Comparison of ENCODE assay signal across 8 cellular contexts in the genomic region with DNA sequence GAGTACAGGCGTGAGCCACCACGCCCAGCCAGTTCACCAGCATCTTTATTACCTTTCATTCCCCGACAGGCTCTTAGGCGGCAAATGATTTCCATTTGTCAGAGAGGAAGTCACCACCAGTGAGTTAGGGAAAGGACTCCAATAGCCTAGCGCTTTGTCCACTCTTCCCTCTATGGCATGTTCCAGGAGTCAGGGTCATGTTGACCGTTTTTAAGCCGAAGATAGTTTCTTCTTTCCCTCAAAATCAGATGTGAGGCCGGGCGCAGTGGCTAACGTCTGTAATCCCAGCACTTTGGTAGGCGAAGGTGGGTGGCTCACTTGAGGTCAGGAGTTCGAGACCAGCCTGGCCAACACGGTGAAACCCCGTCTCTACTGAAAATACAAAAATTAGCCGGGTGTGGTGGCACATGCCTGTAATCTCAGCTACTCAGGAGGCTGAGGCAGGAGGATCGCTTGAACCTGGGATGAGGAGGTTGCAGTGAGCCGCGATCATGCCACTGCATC. TPM values are rescaled to one million over a fixed set of nuclear protein-coding genes. Genes with fewer than 3 reads are reported as not detected.
DNase-seq lines count a peak whose midpoint lies in the region; ATAC-seq, FAIRE-seq and TF ChIP-seq lines count a peak whose summit lies in the region.
"Not testable (repeated sequence)": the region's sequence is repeated elsewhere in the genome, so short reads cannot be mapped to it uniquely, and the experiment has no call there.

No MANE protein-coding gene starts in this region.

- not testable (repeated sequence) for H3K9me1 ChIP-seq in endothelial cell of umbilical vein (replicated peaks; ENCODE audit: control insufficient read depth, extremely low read depth, insufficient read depth, low read length)

- H3K9ac ChIP-seq in Karpas-422 (ENCODE audit: low read length), result peak overlapping the region; percentile 91; the same call in 1 of the 2 replicates
- not testable (repeated sequence) for H3K9ac ChIP-seq in endothelial cell of umbilical vein (replicated peaks; ENCODE audit: extremely low read depth, insufficient read depth, low read length); subcutaneous abdominal adipose tissue (ENCODE audit: low read length in 5 of 5)

- not testable (repeated sequence) for H3K27ac ChIP-seq in CD4-positive, CD25-positive, alpha-beta regulatory T cell (ENCODE audit: insufficient read depth, low read length, poor library complexity, severe bottlenecking); Karpas-422 (ENCODE audit: low read length)
- H3K27ac ChIP-seq in VCaP, result peak overlapping the region; percentile 99
- H3K27ac ChIP-seq in adipose tissue (ENCODE audit: low read depth, low read length), result peak overlapping the region; percentile 63
- H3K27ac ChIP-seq in endothelial cell of umbilical vein (ENCODE audit: insufficient read depth, low read depth, low read length), result peak overlapping the region; percentile 94
- H3K27ac ChIP-seq in layer of hippocampus (ENCODE audit: low read depth, low read length), result peak overlapping the region; percentile 50
- peak overlapping the region; percentile 9 for H3K27ac ChIP-seq in neutrophil
- H3K27ac ChIP-seq in subcutaneous abdominal adipose tissue (ENCODE audit: low read depth, low read length), result peak overlapping the region; percentile 92

- not testable (repeated sequence) for H2AFZ ChIP-seq in Karpas-422 (ENCODE audit: low read length)
- peak overlapping the region; percentile 0 for H2AFZ ChIP-seq in endothelial cell of umbilical vein (ENCODE audit: low read depth, low read length)

- not testable (repeated sequence) for DNase-seq in CD4-positive, CD25-positive, alpha-beta regulatory T cell; Karpas-422; endothelial cell of umbilical vein (ENCODE audit: low read depth, low spot score)

- H3K4me1 ChIP-seq in CD4-positive, CD25-positive, alpha-beta regulatory T cell (ENCODE audit: control insufficient read depth, insufficient read depth, low read length, poor library complexity, severe bottlenecking), result peaks cover 40% of the 10 kb centered on the region
- peaks cover 37% of the 10 kb centered on the region for H3K4me1 ChIP-seq in Karpas-422 (ENCODE audit: low read length)
- H3K4me1 ChIP-seq in endothelial cell of umbilical vein (ENCODE audit: control insufficient read depth, extremely low read depth, insufficient read depth, low read length), result peaks cover 25% of the 10 kb centered on the region
- H3K4me1 ChIP-seq in neutrophil (ENCODE audit: control insufficient read depth in 1 of 2, insufficient read depth in 1 of 2, low read depth in 1 of 2, low read length in 1 of 2), result peaks cover 51 to 53% of the 10 kb centered on the region in 2 experiments
- peaks cover 13 to 46% (median 42%) of the 10 kb centered on the region in 5 donors for H3K4me1 ChIP-seq in subcutaneous abdominal adipose tissue (ENCODE audit: control insufficient read depth in 5 of 5, insufficient read depth in 5 of 5, low read length in 5 of 5)

- not testable (repeated sequence) for H3K9me2 ChIP-seq in Karpas-422 (replicated peaks; ENCODE audit: insufficient read depth, low read length)

- not testable (repeated sequence) for TF ChIP-seq CTCF in VCaP (conservative IDR thresholded peaks at IDR 0.05); endothelial cell of umbilical vein (IDR thresholded peaks at IDR 0.05; ENCODE audit: extremely low read depth in 1 of 2, insufficient read depth in 1 of 2, low read depth in 1 of 2, low read length in 2 of 2); neutrophil (IDR thresholded peaks at IDR 0.05)

- not testable (repeated sequence) for H3K9me3 ChIP-seq in CD4-positive, CD25-positive, alpha-beta regulatory T cell (ENCODE audit: control insufficient read depth in 2 of 2, low read length in 2 of 2); Karpas-422 (ENCODE audit: low read length); endothelial cell of umbilical vein (replicated peaks; ENCODE audit: control insufficient read depth, insufficient read depth, low read length); neutrophil; subcutaneous abdominal adipose tissue (ENCODE audit: control insufficient read depth in 5 of 5, low read length in 5 of 5)

- not testable (repeated sequence) for FAIRE-seq in endothelial cell of umbilical vein (lab: Jason Lieb, UNC)

- peaks cover 12 to 63% (median 35%) of the 10 kb centered on the region in 4 donors for H3K4me1 Mint-ChIP-seq in CD4-positive, CD25-positive, alpha-beta regulatory T cell

- not testable (repeated sequence) for BruUV-seq in endothelial cell of umbilical vein (replicated peaks; lab: Mats Ljungman, UMichigan)

- POLR2A ChIA-PET in endothelial cell of umbilical vein (lab: Charles Lee), result not testable (repeated sequence)

- H3K9me3 Mint-ChIP-seq in CD4-positive, CD25-positive, alpha-beta regulatory T cell, result not testable (repeated sequence)

- H3K4me2 ChIP-seq in Karpas-422 (ENCODE audit: low read depth, low read length, poor library complexity, severe bottlenecking) (peak overlapping the region; percentile 99), endothelial cell of umbilical vein (ENCODE audit: insufficient read depth, low read length) (peak overlapping the region; percentile 46)

- peak overlapping the region; percentile 96 to 99 (median 98) for H3K4me3 Mint-ChIP-seq in CD4-positive, CD25-positive, alpha-beta regulatory T cell

- peak overlapping the region; percentile 96 for H3K4me3 ChIP-seq in CD4-positive, CD25-positive, alpha-beta regulatory T cell (ENCODE audit: low read depth, low read length)
- peak overlapping the region; percentile 92 for H3K4me3 ChIP-seq in Karpas-422 (ENCODE audit: low read length)
- H3K4me3 ChIP-seq in endothelial cell of umbilical vein (replicated peaks in 1 of 3; ENCODE audit: insufficient read depth in 1 of 3, low read depth in 1 of 3, low read length in 3 of 3); neutrophil (ENCODE audit: low read depth in 1 of 2, low read length in 1 of 2): not testable (repeated sequence)
- peak overlapping the region in 3 of 5 donors; percentile 31 to 90 (median 86) for H3K4me3 ChIP-seq in subcutaneous abdominal adipose tissue (ENCODE audit: low read depth in 1 of 5, low read length in 5 of 5)

- peak overlapping the region; percentile 48 to 98 (median 87) for H3K27ac Mint-ChIP-seq in CD4-positive, CD25-positive, alpha-beta regulatory T cell

- not testable (repeated sequence) for H3K27me3 Mint-ChIP-seq in CD4-positive, CD25-positive, alpha-beta regulatory T cell

- not testable (repeated sequence) for H3K36me3 ChIP-seq in CD4-positive, CD25-positive, alpha-beta regulatory T cell (ENCODE audit: control insufficient read depth, insufficient read depth, low read length); Karpas-422 (ENCODE audit: insufficient read depth, low read length); endothelial cell of umbilical vein (ENCODE audit: control insufficient read depth in 2 of 2, extremely low read depth in 1 of 2, insufficient read depth in 2 of 2, low read length in 2 of 2); neutrophil; subcutaneous abdominal adipose tissue (ENCODE audit: control insufficient read depth in 5 of 5, insufficient read depth in 5 of 5, low read length in 5 of 5)

- not testable (repeated sequence) for H4K20me1 ChIP-seq in Karpas-422 (ENCODE audit: insufficient read depth, low read depth, low read length); endothelial cell of umbilical vein (replicated peaks; ENCODE audit: control insufficient read depth, extremely low read depth, insufficient read depth, low read length)

- H3K27me3 ChIP-seq in CD4-positive, CD25-positive, alpha-beta regulatory T cell (ENCODE audit: control insufficient read depth, insufficient read depth, low read length); Karpas-422 (ENCODE audit: low read length); endothelial cell of umbilical vein (ENCODE audit: control insufficient read depth in 2 of 2, insufficient read depth in 2 of 2, low read length in 2 of 2); layer of hippocampus (ENCODE audit: control insufficient read depth, insufficient read depth, low read length); neutrophil; subcutaneous abdominal adipose tissue (ENCODE audit: control insufficient read depth in 5 of 5, insufficient read depth in 4 of 5, low read length in 5 of 5): not testable (repeated sequence)

- ATAC-seq in CD4-positive, CD25-positive, alpha-beta regulatory T cell (ENCODE audit: low read depth in 2 of 2), result not testable (repeated sequence)

- dilution Hi-C loops in endothelial cell of umbilical vein (cut with MboI; ENCODE audit: extremely low pct_ligation_motif_present, low sequenced_read_pairs), result not testable (repeated sequence)

- intact Hi-C loops in endothelial cell of umbilical vein (cut with micrococcal nuclease), result not testable (repeated sequence)

- not testable (repeated sequence) for TF ChIP-seq POLR2A in endothelial cell of umbilical vein (IDR thresholded peaks at IDR 0.05; ENCODE audit: low read depth, low read length)

- H3K79me2 ChIP-seq in Karpas-422 (ENCODE audit: low read length) (peaks cover 26% of the 10 kb centered on the region), endothelial cell of umbilical vein (ENCODE audit: control insufficient read depth, insufficient read depth, low read length) (peaks cover 15% of the 10 kb centered on the region)

- peaks cover 15% of the 10 kb centered on the region for H3K36me3 Mint-ChIP-seq in CD4-positive, CD25-positive, alpha-beta regulatory T cell

- 78 to 85% (median 78%) methylated on average over 18 of the region's 18 CpGs for WGBS in adipose tissue, 3 donors

- CTCF ChIA-PET in endothelial cell of umbilical vein (lab: Charles Lee), result interaction anchor here (0.6 to 2.1 kb wide), 19 partner anchors 11 to 1684 kb away, joined by 3 to 27 read pairs (median 6); a partner anchor contains a TSS

RNA-seq across cellular contexts. Expression of a gene that starts 1.6 kb away (rescaled TPM):
- total RNA-seq in CD4-positive, CD25-positive, alpha-beta regulatory T cell, result 22.5 TPM
- polyA plus RNA-seq in CD4-positive, CD25-positive, alpha-beta regulatory T cell, result 10 to 100 TPM; 28.6 to 35.2 (median 32.6) TPM
- total RNA-seq in Karpas-422 (2014; rRNA removed; shearing (Covaris generic); ENCODE audit: low replicate concordance), result 10.0 and 27.3 TPM in 2 replicates
- 10 to 100 TPM; 20.0 to 28.9 (median 24.0) TPM for polyA plus RNA-seq in adipose tissue
- total RNA-seq in endothelial cell of umbilical vein, result 48.4 and 62.0 TPM in 2 replicates
- 203 and 212 TPM in 2 replicates for polyA plus RNA-seq in endothelial cell of umbilical vein
- polyA plus RNA-seq in endothelial cell of umbilical vein (2011; cell fraction: cytosol; rRNA removed), result 61.5 and 62.3 TPM in 2 replicates
- 193 and 217 TPM in 2 replicates for polyA plus RNA-seq in endothelial cell of umbilical vein (2011; cell fraction: nucleus; rRNA removed)
- polyA plus RNA-seq in endothelial cell of umbilical vein (2012), result 48.5 and 55.0 TPM in 2 replicates
- polyA minus RNA-seq in endothelial cell of umbilical vein, result 139 and 143 TPM in 2 replicates
- 26.4 TPM for polyA minus RNA-seq in endothelial cell of umbilical vein (2011; cell fraction: cytosol; rRNA and poly(A)+ RNA removed)
- 47.7 and 59.0 TPM in 2 replicates for polyA minus RNA-seq in endothelial cell of umbilical vein (2011; cell fraction: nucleus; rRNA and poly(A)+ RNA removed)

RNA-seq across cellular contexts. Expression of a gene that starts 3.9 kb away (rescaled TPM):
- 21.1 TPM for total RNA-seq in CD4-positive, CD25-positive, alpha-beta regulatory T cell
- 1 to 10 TPM; 2.1 to 4.6 (median 4.5) TPM for polyA plus RNA-seq in CD4-positive, CD25-positive, alpha-beta regulatory T cell
- 10.1 and 11.9 TPM in 2 replicates for total RNA-seq in Karpas-422 (2014; rRNA removed; shearing (Covaris generic); ENCODE audit: low replicate concordance)
- polyA plus RNA-seq in adipose tissue (1 to 10 TPM; 3.1 to 6.7 (median 5.2) TPM), endothelial cell of umbilical vein (9.1 and 10.2 TPM in 2 replicates)
- 10.4 and 10.5 TPM in 2 replicates for total RNA-seq in endothelial cell of umbilical vein
- 5.2 and 7.3 TPM in 2 replicates for polyA plus RNA-seq in endothelial cell of umbilical vein (2011; cell fraction: cytosol; rRNA removed)
- 14.9 and 16.1 TPM in 2 replicates for polyA plus RNA-seq in endothelial cell of umbilical vein (2011; cell fraction: nucleus; rRNA removed)
- polyA plus RNA-seq in endothelial cell of umbilical vein (2012), result 6.6 and 7.6 TPM in 2 replicates
- 16.0 and 17.0 TPM in 2 replicates for polyA minus RNA-seq in endothelial cell of umbilical vein
- polyA minus RNA-seq in endothelial cell of umbilical vein (2011; cell fraction: cytosol; rRNA and poly(A)+ RNA removed), result 6.7 TPM
- polyA minus RNA-seq in endothelial cell of umbilical vein (2011; cell fraction: nucleus; rRNA and poly(A)+ RNA removed), result 9.4 and 14.3 TPM in 2 replicates

RNA-seq across cellular contexts. Expression of a gene that starts 18.2 kb away (rescaled TPM):
- 24.4 TPM for total RNA-seq in CD4-positive, CD25-positive, alpha-beta regulatory T cell
- 10 to 100 TPM in 3 of 4 donors, 1 to 10 TPM in 1; 10.0 to 18.1 (median 13.3) TPM for polyA plus RNA-seq in CD4-positive, CD25-positive, alpha-beta regulatory T cell
- total RNA-seq in Karpas-422 (2014; rRNA removed; shearing (Covaris generic); ENCODE audit: low replicate concordance), result 16.3 and 22.4 TPM in 2 replicates
- 10 to 100 TPM in 1 of 3 donors, 1 to 10 TPM in 2; 9.1 to 15.4 (median 9.7) TPM for polyA plus RNA-seq in adipose tissue
- total RNA-seq in endothelial cell of umbilical vein, result 32.6 and 33.4 TPM in 2 replicates
- polyA plus RNA-seq in endothelial cell of umbilical vein, result 30.8 and 34.6 TPM in 2 replicates
- 21.0 and 21.9 TPM in 2 replicates for polyA plus RNA-seq in endothelial cell of umbilical vein (2011; cell fraction: cytosol; rRNA removed)
- polyA plus RNA-seq in endothelial cell of umbilical vein (2011; cell fraction: nucleus; rRNA removed), result 102 and 113 TPM in 2 replicates
- 11.6 and 15.8 TPM in 2 replicates for polyA plus RNA-seq in endothelial cell of umbilical vein (2012)
- 39.0 and 42.6 TPM in 2 replicates for polyA minus RNA-seq in endothelial cell of umbilical vein
- 13.6 TPM for polyA minus RNA-seq in endothelial cell of umbilical vein (2011; cell fraction: cytosol; rRNA and poly(A)+ RNA removed)
- 33.2 and 47.0 TPM in 2 replicates for polyA minus RNA-seq in endothelial cell of umbilical vein (2011; cell fraction: nucleus; rRNA and poly(A)+ RNA removed)

RNA-seq across cellular contexts. Expression of a gene that starts 18.5 kb away (rescaled TPM):
- total RNA-seq in CD4-positive, CD25-positive, alpha-beta regulatory T cell, result 5.9 TPM
- 10 to 100 TPM; 11.2 to 15.5 (median 13.6) TPM for polyA plus RNA-seq in CD4-positive, CD25-positive, alpha-beta regulatory T cell
- total RNA-seq in Karpas-422 (2014; rRNA removed; shearing (Covaris generic); ENCODE audit: low replicate concordance), result 7.5 and 12.7 TPM in 2 replicates
- polyA plus RNA-seq in adipose tissue, result 10 to 100 TPM; 13.7 to 23.3 (median 14.7) TPM
- total RNA-seq in endothelial cell of umbilical vein, result 13.5 and 16.1 TPM in 2 replicates
- 23.9 and 24.8 TPM in 2 replicates for polyA plus RNA-seq in endothelial cell of umbilical vein
- 26.5 and 26.8 TPM in 2 replicates for polyA plus RNA-seq in endothelial cell of umbilical vein (2011; cell fraction: cytosol; rRNA removed)
- polyA plus RNA-seq in endothelial cell of umbilical vein (2011; cell fraction: nucleus; rRNA removed), result 32.3 and 32.4 TPM in 2 replicates
- 19.0 and 21.7 TPM in 2 replicates for polyA plus RNA-seq in endothelial cell of umbilical vein (2012)
- 17.8 and 18.6 TPM in 2 replicates for polyA minus RNA-seq in endothelial cell of umbilical vein
- polyA minus RNA-seq in endothelial cell of umbilical vein (2011; cell fraction: cytosol; rRNA and poly(A)+ RNA removed), result 31.5 TPM
- polyA minus RNA-seq in endothelial cell of umbilical vein (2011; cell fraction: nucleus; rRNA and poly(A)+ RNA removed), result 7.9 and 8.6 TPM in 2 replicates

RNA-seq across cellular contexts. Expression of a gene that starts 35.6 kb away (rescaled TPM):
- 78.8 TPM for total RNA-seq in CD4-positive, CD25-positive, alpha-beta regulatory T cell
- 10 to 100 TPM; 53.2 to 59.2 (median 56.9) TPM for polyA plus RNA-seq in CD4-positive, CD25-positive, alpha-beta regulatory T cell
- total RNA-seq in Karpas-422 (2014; rRNA removed; shearing (Covaris generic); ENCODE audit: low replicate concordance), result 19.2 and 25.5 TPM in 2 replicates
- 10 to 100 TPM; 20.5 to 35.2 (median 30.7) TPM for polyA plus RNA-seq in adipose tissue
- 27.0 and 31.0 TPM in 2 replicates for total RNA-seq in endothelial cell of umbilical vein
- polyA plus RNA-seq in endothelial cell of umbilical vein, result 25.4 and 26.4 TPM in 2 replicates
- 20.2 and 20.7 TPM in 2 replicates for polyA plus RNA-seq in endothelial cell of umbilical vein (2011; cell fraction: cytosol; rRNA removed)
- polyA plus RNA-seq in endothelial cell of umbilical vein (2011; cell fraction: nucleus; rRNA removed), result 55.8 and 72.8 TPM in 2 replicates
- 31.0 and 34.4 TPM in 2 replicates for polyA plus RNA-seq in endothelial cell of umbilical vein (2012)
- 30.4 and 39.4 TPM in 2 replicates for polyA minus RNA-seq in endothelial cell of umbilical vein
- 10.0 TPM for polyA minus RNA-seq in endothelial cell of umbilical vein (2011; cell fraction: cytosol; rRNA and poly(A)+ RNA removed)
- polyA minus RNA-seq in endothelial cell of umbilical vein (2011; cell fraction: nucleus; rRNA and poly(A)+ RNA removed), result 28.3 and 30.2 TPM in 2 replicates
